In the genomic region with DNA sequence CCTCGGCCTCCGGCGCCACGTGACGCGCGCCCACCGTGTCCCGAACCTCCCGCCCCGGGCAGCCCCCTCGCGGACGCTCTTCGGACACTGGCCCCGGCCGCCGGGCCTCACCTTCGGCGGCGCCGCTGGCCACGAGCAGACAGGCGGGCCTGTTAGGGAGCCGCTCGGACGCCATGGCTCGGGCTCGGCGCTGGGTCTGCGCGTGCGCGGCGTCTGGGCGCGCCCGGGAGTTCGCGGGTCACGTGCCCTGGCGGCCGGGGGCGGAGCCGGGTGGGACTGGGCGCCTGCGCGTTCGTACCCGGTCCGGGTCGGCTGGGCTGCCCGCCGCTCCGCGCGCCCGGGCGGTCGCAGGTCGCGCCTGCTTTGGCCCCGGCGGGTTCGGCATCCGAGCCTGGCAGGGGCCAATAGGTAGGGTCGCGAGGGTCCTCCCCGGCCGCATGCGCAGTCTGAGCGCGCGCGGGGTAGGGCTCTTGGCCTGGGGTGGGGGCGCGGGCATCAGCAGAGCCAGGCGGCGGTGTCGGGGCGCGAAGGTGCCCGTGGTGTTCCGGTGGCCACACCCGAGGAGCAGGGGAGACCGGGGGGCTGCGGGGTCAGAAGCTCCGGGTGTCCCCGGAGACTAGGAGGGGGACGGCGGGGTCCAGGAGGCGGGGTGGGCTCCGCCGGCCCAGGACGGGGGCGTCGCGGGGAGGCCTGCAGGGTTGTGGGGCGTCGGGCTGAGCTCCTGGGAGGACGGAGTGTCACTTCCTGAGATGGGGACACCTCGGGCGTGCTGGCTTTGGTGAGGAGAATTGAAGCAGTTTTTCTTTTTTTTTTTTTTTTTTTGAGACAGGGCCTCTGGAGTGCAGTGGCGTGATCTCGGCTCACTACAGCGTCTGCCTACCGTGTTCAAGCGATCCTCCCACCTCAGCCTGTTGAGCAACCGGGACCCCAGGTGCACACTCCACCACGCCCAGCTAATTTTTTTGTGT, we compare ENCODE assay signal across 1 cellular context.
A peak's percentile ranks its signal among the peaks of the same experiment; 100 is the strongest.
TF ChIP-seq lines count a peak whose summit lies in the region.

A gene with protein sequence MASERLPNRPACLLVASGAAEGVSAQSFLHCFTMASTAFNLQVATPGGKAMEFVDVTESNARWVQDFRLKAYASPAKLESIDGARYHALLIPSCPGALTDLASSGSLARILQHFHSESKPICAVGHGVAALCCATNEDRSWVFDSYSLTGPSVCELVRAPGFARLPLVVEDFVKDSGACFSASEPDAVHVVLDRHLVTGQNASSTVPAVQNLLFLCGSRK (minus strand): TSS at position 200 of the 968 bp plus-strand sequence. CDS start 25 bp downstream, at position 175.

TF ChIP-seq in HepG2, 621 proteins besides CTCF, POLR2A, EP300 and RAD21 (continued from another document and continues in another):
- TF ChIP-seq, protein P1, sequence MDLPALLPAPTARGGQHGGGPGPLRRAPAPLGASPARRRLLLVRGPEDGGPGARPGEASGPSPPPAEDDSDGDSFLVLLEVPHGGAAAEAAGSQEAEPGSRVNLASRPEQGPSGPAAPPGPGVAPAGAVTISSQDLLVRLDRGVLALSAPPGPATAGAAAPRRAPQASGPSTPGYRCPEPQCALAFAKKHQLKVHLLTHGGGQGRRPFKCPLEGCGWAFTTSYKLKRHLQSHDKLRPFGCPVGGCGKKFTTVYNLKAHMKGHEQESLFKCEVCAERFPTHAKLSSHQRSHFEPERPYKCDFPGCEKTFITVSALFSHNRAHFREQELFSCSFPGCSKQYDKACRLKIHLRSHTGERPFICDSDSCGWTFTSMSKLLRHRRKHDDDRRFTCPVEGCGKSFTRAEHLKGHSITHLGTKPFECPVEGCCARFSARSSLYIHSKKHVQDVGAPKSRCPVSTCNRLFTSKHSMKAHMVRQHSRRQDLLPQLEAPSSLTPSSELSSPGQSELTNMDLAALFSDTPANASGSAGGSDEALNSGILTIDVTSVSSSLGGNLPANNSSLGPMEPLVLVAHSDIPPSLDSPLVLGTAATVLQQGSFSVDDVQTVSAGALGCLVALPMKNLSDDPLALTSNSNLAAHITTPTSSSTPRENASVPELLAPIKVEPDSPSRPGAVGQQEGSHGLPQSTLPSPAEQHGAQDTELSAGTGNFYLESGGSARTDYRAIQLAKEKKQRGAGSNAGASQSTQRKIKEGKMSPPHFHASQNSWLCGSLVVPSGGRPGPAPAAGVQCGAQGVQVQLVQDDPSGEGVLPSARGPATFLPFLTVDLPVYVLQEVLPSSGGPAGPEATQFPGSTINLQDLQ (CRISPR knock-in tag; IDR thresholded peaks at IDR 0.05): peak; percentile 18; the same call in 1 of the 2 replicates
- TF ChIP-seq, protein P2, sequence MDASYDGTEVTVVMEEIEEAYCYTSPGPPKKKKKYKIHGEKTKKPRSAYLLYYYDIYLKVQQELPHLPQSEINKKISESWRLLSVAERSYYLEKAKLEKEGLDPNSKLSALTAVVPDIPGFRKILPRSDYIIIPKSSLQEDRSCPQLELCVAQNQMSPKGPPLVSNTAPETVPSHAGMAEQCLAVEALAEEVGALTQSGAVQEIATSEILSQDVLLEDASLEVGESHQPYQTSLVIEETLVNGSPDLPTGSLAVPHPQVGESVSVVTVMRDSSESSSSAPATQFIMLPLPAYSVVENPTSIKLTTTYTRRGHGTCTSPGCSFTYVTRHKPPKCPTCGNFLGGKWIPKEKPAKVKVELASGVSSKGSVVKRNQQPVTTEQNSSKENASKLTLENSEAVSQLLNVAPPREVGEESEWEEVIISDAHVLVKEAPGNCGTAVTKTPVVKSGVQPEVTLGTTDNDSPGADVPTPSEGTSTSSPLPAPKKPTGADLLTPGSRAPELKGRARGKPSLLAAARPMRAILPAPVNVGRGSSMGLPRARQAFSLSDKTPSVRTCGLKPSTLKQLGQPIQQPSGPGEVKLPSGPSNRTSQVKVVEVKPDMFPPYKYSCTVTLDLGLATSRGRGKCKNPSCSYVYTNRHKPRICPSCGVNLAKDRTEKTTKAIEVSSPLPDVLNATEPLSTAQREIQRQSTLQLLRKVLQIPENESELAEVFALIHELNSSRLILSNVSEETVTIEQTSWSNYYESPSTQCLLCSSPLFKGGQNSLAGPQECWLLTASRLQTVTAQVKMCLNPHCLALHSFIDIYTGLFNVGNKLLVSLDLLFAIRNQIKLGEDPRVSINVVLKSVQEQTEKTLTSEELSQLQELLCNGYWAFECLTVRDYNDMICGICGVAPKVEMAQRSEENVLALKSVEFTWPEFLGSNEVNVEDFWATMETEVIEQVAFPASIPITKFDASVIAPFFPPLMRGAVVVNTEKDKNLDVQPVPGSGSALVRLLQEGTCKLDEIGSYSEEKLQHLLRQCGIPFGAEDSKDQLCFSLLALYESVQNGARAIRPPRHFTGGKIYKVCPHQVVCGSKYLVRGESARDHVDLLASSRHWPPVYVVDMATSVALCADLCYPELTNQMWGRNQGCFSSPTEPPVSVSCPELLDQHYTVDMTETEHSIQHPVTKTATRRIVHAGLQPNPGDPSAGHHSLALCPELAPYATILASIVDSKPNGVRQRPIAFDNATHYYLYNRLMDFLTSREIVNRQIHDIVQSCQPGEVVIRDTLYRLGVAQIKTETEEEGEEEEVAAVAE (CRISPR knock-in tag; IDR thresholded peaks at IDR 0.05; ENCODE audit: borderline replicate concordance): no peak
- TF ChIP-seq ZNF431 (CRISPR knock-in tag; IDR thresholded peaks at IDR 0.05; ENCODE audit: borderline replicate concordance, low read depth) (0 out of 2 replicates have a peak, but pooled peaks have one; percentile 67), HNRNPK (IDR thresholded peaks at IDR 0.05; ENCODE audit: low read depth, low read length, poor library complexity, severe bottlenecking) (peak; percentile 27), ARHGAP35 (CRISPR knock-in tag; IDR thresholded peaks at IDR 0.05; ENCODE audit: borderline replicate concordance) (peak; percentile 43; the same call in 1 of the 2 replicates), ZNF484 (CRISPR knock-in tag; IDR thresholded peaks at IDR 0.05; ENCODE audit: borderline replicate concordance, low read depth) (no peak), CEBPB (IDR thresholded peaks at IDR 0.05; ENCODE audit: borderline replicate concordance, low read depth, low read length) (peak; percentile 49; the same call in 1 of the 2 replicates), ZNF772 (CRISPR knock-in tag; IDR thresholded peaks at IDR 0.05) (peak; percentile 56; the same call in 1 of the 2 replicates), ZNF546 (CRISPR knock-in tag; conservative IDR thresholded peaks at IDR 0.05) (0 out of 2 replicates have a peak, but pooled peaks have one; percentile 21), HNF4A (CRISPR knock-in tag; IDR thresholded peaks at IDR 0.05) (no peak), ZIK1 (CRISPR knock-in tag; IDR thresholded peaks at IDR 0.05; ENCODE audit: borderline replicate concordance, low read depth) (peak; percentile 78; the same call in 1 of the 2 replicates), ZNF441 (CRISPR knock-in tag; IDR thresholded peaks at IDR 0.05; ENCODE audit: borderline replicate concordance) (peak; percentile 77; the same call in 1 of the 2 replicates), MED1 (CRISPR knock-in tag; IDR thresholded peaks at IDR 0.05) (peak; percentile 63), TOPORS (CRISPR knock-in tag; IDR thresholded peaks at IDR 0.05) (0 out of 2 replicates have a peak, but pooled peaks have one; percentile 65), ZNF510 (CRISPR knock-in tag; IDR thresholded peaks at IDR 0.05; ENCODE audit: low read depth) (peak; percentile 41; the same call in 1 of the 2 replicates), ZNF773 (CRISPR knock-in tag; IDR thresholded peaks at IDR 0.05; ENCODE audit: borderline replicate concordance) (peak; percentile 76; the same call in 1 of the 2 replicates), ZNF468 (CRISPR knock-in tag; IDR thresholded peaks at IDR 0.05) (no peak), ZKSCAN1 (IDR thresholded peaks at IDR 0.05; ENCODE audit: low read length) (no peak), ZEB1 (IDR thresholded peaks at IDR 0.05; ENCODE audit: insufficient replicate concordance, low read depth) (no peak), MEIS1 (CRISPR knock-in tag; IDR thresholded peaks at IDR 0.05; ENCODE audit: borderline replicate concordance) (0 out of 2 replicates have a peak, but pooled peaks have one; percentile 20), NR2C2 (CRISPR knock-in tag; IDR thresholded peaks at IDR 0.05; ENCODE audit: borderline replicate concordance) (peak; percentile 68), ZNF782 (CRISPR knock-in tag; IDR thresholded peaks at IDR 0.05; ENCODE audit: borderline replicate concordance) (0 out of 2 replicates have a peak, but pooled peaks have one; percentile 25), ZNF354B (CRISPR knock-in tag; IDR thresholded peaks at IDR 0.05) (no peak), GATA4 (IDR thresholded peaks at IDR 0.05; ENCODE audit: borderline replicate concordance, low read depth) (peak; percentile 39; the same call in 1 of the 2 replicates), BCL6 (CRISPR knock-in tag; IDR thresholded peaks at IDR 0.05) (no peak), EEA1 (CRISPR knock-in tag; IDR thresholded peaks at IDR 0.05; ENCODE audit: borderline replicate concordance) (no peak), ZFX (CRISPR knock-in tag; IDR thresholded peaks at IDR 0.05; ENCODE audit: low read depth) (peak; percentile 91), SAP130 (CRISPR knock-in tag; IDR thresholded peaks at IDR 0.05; ENCODE audit: low read depth) (peak; percentile 54), BRD4 (CRISPR knock-in tag; IDR thresholded peaks at IDR 0.05) (peak; percentile 64; the same call in 1 of the 2 replicates), REPIN1 (CRISPR knock-in tag; IDR thresholded peaks at IDR 0.05; ENCODE audit: borderline replicate concordance, low read depth) (0 out of 2 replicates have a peak, but pooled peaks have one; percentile 30)
- TF ChIP-seq, protein P3, sequence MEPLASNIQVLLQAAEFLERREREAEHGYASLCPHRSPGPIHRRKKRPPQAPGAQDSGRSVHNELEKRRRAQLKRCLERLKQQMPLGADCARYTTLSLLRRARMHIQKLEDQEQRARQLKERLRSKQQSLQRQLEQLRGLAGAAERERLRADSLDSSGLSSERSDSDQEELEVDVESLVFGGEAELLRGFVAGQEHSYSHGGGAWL (CRISPR knock-in tag; IDR thresholded peaks at IDR 0.05): 0 out of 2 replicates have a peak, but pooled peaks have one; percentile 32
- TF ChIP-seq, protein P4, sequence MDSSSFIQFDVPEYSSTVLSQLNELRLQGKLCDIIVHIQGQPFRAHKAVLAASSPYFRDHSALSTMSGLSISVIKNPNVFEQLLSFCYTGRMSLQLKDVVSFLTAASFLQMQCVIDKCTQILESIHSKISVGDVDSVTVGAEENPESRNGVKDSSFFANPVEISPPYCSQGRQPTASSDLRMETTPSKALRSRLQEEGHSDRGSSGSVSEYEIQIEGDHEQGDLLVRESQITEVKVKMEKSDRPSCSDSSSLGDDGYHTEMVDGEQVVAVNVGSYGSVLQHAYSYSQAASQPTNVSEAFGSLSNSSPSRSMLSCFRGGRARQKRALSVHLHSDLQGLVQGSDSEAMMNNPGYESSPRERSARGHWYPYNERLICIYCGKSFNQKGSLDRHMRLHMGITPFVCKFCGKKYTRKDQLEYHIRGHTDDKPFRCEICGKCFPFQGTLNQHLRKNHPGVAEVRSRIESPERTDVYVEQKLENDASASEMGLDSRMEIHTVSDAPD (CRISPR knock-in tag; IDR thresholded peaks at IDR 0.05): no peak
- TF ChIP-seq, protein P5, sequence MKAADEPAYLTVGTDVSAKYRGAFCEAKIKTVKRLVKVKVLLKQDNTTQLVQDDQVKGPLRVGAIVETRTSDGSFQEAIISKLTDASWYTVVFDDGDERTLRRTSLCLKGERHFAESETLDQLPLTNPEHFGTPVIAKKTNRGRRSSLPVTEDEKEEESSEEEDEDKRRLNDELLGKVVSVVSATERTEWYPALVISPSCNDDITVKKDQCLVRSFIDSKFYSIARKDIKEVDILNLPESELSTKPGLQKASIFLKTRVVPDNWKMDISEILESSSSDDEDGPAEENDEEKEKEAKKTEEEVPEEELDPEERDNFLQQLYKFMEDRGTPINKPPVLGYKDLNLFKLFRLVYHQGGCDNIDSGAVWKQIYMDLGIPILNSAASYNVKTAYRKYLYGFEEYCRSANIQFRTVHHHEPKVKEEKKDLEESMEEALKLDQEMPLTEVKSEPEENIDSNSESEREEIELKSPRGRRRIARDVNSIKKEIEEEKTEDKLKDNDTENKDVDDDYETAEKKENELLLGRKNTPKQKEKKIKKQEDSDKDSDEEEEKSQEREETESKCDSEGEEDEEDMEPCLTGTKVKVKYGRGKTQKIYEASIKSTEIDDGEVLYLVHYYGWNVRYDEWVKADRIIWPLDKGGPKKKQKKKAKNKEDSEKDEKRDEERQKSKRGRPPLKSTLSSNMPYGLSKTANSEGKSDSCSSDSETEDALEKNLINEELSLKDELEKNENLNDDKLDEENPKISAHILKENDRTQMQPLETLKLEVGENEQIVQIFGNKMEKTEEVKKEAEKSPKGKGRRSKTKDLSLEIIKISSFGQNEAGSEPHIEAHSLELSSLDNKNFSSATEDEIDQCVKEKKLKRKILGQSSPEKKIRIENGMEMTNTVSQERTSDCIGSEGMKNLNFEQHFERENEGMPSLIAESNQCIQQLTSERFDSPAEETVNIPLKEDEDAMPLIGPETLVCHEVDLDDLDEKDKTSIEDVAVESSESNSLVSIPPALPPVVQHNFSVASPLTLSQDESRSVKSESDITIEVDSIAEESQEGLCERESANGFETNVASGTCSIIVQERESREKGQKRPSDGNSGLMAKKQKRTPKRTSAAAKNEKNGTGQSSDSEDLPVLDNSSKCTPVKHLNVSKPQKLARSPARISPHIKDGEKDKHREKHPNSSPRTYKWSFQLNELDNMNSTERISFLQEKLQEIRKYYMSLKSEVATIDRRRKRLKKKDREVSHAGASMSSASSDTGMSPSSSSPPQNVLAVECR (CRISPR knock-in tag; IDR thresholded peaks at IDR 0.05; ENCODE audit: borderline replicate concordance): peak; percentile 65; the same call in 1 of the 2 replicates
- TF ChIP-seq, protein P6, sequence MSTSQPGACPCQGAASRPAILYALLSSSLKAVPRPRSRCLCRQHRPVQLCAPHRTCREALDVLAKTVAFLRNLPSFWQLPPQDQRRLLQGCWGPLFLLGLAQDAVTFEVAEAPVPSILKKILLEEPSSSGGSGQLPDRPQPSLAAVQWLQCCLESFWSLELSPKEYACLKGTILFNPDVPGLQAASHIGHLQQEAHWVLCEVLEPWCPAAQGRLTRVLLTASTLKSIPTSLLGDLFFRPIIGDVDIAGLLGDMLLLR (CRISPR knock-in tag; IDR thresholded peaks at IDR 0.05): peak; percentile 36; the same call in 1 of the 2 replicates
- TF ChIP-seq, protein P7, sequence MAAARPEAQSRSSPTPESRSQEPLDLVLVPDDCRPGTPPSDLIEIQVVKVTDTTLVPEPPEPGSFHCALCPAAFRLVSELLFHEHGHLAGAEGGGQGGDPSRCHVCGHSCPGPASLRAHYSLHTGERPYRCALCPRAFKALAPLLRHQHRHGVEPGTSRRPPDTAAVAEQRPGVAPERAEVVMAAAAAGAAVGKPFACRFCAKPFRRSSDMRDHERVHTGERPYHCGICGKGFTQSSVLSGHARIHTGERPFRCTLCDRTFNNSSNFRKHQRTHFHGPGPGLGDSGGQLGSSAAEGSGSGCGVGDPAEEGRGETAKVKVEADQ (CRISPR knock-in tag; IDR thresholded peaks at IDR 0.05; ENCODE audit: borderline replicate concordance): peak; percentile 61; the same call in 1 of the 2 replicates
- TF ChIP-seq, protein P8, sequence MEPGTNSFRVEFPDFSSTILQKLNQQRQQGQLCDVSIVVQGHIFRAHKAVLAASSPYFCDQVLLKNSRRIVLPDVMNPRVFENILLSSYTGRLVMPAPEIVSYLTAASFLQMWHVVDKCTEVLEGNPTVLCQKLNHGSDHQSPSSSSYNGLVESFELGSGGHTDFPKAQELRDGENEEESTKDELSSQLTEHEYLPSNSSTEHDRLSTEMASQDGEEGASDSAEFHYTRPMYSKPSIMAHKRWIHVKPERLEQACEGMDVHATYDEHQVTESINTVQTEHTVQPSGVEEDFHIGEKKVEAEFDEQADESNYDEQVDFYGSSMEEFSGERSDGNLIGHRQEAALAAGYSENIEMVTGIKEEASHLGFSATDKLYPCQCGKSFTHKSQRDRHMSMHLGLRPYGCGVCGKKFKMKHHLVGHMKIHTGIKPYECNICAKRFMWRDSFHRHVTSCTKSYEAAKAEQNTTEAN (CRISPR knock-in tag; conservative IDR thresholded peaks at IDR 0.05): 0 out of 2 replicates have a peak, but pooled peaks have one; percentile 15
